7 cellular contexts compared by ENCODE assay signal in genomic region chr4:7964890-7965662, GRCh38. TPM values are rescaled to one million over a fixed set of nuclear protein-coding genes. Genes with fewer than 3 reads are reported as not detected.
DNase-seq lines count a peak whose midpoint lies in the region; ATAC-seq and TF ChIP-seq lines count a peak whose summit lies in the region.

No MANE protein-coding gene starts in this region.

- no peak for TF ChIP-seq CTCF in HCT116 (IDR thresholded peaks at IDR 0.05 in 2 of 3, conservative IDR thresholded peaks at IDR 0.05 in 1 of 3; ENCODE audit: borderline replicate concordance in 1 of 3, insufficient read depth in 1 of 3, low read depth in 2 of 3, low read length in 2 of 3)

- TF ChIP-seq POLR2A in HCT116 (IDR thresholded peaks at IDR 0.05; ENCODE audit: borderline replicate concordance, extremely low read depth, insufficient read depth, insufficient read length), result no peak

- peaks cover 19 to 52% of the 10 kb centered on the region in 2 experiments for H3K4me1 ChIP-seq in HCT116 (ENCODE audit: control insufficient read depth in 1 of 2, insufficient read depth in 2 of 2, low read length in 2 of 2)

- no peaks in the 10 kb centered on the region for H3K9me2 ChIP-seq in HCT116 (ENCODE audit: insufficient read depth)

- intact Hi-C loops in HCT116 (cut with micrococcal nuclease), result no loop called here
- intact Hi-C loops in left cardiac atrium (cut with DNase I), result no loop called here

- H3K79me2 ChIP-seq in HCT116 (ENCODE audit: insufficient read depth, low read length), result no peaks in the 10 kb centered on the region

- no peak overlapping the region for H2AFZ ChIP-seq in HCT116 (ENCODE audit: low read depth, low read length, poor library complexity, severe bottlenecking)

- 0 out of 2 replicates have a peak, but pooled peaks have one; percentile 19 for ATAC-seq in HCT116
- peak; percentile 19 to 20 for ATAC-seq in left cardiac atrium
- ATAC-seq in HG02973 (IDR thresholded peaks at IDR 0.05; ENCODE audit: unreplicated experiment), result no peak
- ATAC-seq in HG03159 (IDR thresholded peaks at IDR 0.05; ENCODE audit: unreplicated experiment), result no peak

- H3K4me2 ChIP-seq in HCT116 (ENCODE audit: low read length), result no peak overlapping the region

- no TSS peak for BruUV-seq in HCT116 (replicated peaks; lab: Mats Ljungman, UMichigan)

- H3K4me1 Mint-ChIP-seq in activated T-cell treated with anti-CD3 and anti-CD28 coated beads, Interleukin-2, amount 50 U/mL, for 24 hours (ENCODE audit: low read depth), result peaks cover 81% of the 10 kb centered on the region

- CTCF ChIA-PET in HCT116 (lab: Charles Lee), result no interaction called here

- no peak overlapping the region for H3K27ac ChIP-seq in HCT116 (ENCODE audit: low read depth, low read length)

- peak overlapping the region; percentile 35 for H3K27ac Mint-ChIP-seq in activated T-cell treated with anti-CD3 and anti-CD28 coated beads, Interleukin-2, amount 50 U/mL, for 24 hours

- H3K27me3 ChIP-seq in HCT116 (ENCODE audit: insufficient read depth, low read length), result no peaks in the 10 kb centered on the region

- H3K36me3 ChIP-seq in HCT116 (ENCODE audit: control insufficient read depth in 1 of 2, insufficient read depth in 2 of 2, low read length in 2 of 2), result no peaks in the 10 kb centered on the region

- H3K27me3 Mint-ChIP-seq in activated T-cell treated with anti-CD3 and anti-CD28 coated beads, Interleukin-2, amount 50 U/mL, for 24 hours, result no peaks in the 10 kb centered on the region

- H3K9me3 Mint-ChIP-seq in activated T-cell treated with anti-CD3 and anti-CD28 coated beads, Interleukin-2, amount 50 U/mL, for 24 hours, result no peaks in the 10 kb centered on the region

- peaks cover 3% of the 10 kb centered on the region for H3K36me3 Mint-ChIP-seq in activated T-cell treated with anti-CD3 and anti-CD28 coated beads, Interleukin-2, amount 50 U/mL, for 24 hours (ENCODE audit: low read depth)

- no peak overlapping the region for H3K4me3 Mint-ChIP-seq in activated T-cell treated with anti-CD3 and anti-CD28 coated beads, Interleukin-2, amount 50 U/mL, for 24 hours

- no peaks in the 10 kb centered on the region for H3K9me3 ChIP-seq in HCT116 (ENCODE audit: control insufficient read depth in 1 of 2, insufficient read depth in 1 of 2, low read depth in 1 of 2, low read length in 2 of 2)

- TF ChIP-seq RAD21 in HCT116 (IDR thresholded peaks at IDR 0.05; ENCODE audit: low read depth), result no peak

- no peak overlapping the region for H3K4me3 ChIP-seq in HCT116 (replicated peaks in 1 of 2; ENCODE audit: low read depth in 1 of 2, low read length in 2 of 2)

- H3K9ac ChIP-seq in HCT116 (ENCODE audit: low read length), result no peak overlapping the region

- RAD21 ChIA-PET in HCT116 (lab: Charles Lee; ENCODE audit: low non-redundant PET in 1 of 2, low total read pairs in 2 of 2, uncharacterized antibody in 2 of 2, unreplicated experiment in 2 of 2), result no interaction called here

- H4K20me1 ChIP-seq in HCT116 (ENCODE audit: insufficient read depth), result no peaks in the 10 kb centered on the region

- POLR2A ChIA-PET in HCT116 (lab: Charles Lee), result no interaction called here

- DNase-seq in HCT116 (ENCODE audit: low read depth, low spot score) (no peak), left cardiac atrium (peak; percentile 59), COLO829 (ENCODE audit: low spot score) (no peak)
- DNase-seq in activated T-cell treated with anti-CD3 and anti-CD28 coated beads, Interleukin-2, amount 50 U/mL, for 24 hours, result no peak
- peak in 2 of 3 donors; percentile 23 to 30 for DNase-seq in stimulated activated CD4-positive, alpha-beta T cell treated with anti-CD3 and anti-CD28 coated beads, TNF-alpha, amount 100 ng/mL, for 1 hour (ENCODE audit: low read depth in 3 of 3, low spot score in 1 of 3)

TF ChIP-seq in HCT116, 20 proteins besides CTCF, POLR2A, EP300 and RAD21:
- TF ChIP-seq ZFX (IDR thresholded peaks at IDR 0.05) (no peak), EZH2 (IDR thresholded peaks at IDR 0.05) (no peak), MAX (IDR thresholded peaks at IDR 0.05) (no peak), POLR2AphosphoS5 (IDR thresholded peaks at IDR 0.05; ENCODE audit: low read depth, low read length) (no peak), FOSL1 (IDR thresholded peaks at IDR 0.05; ENCODE audit: low read depth) (no peak), CBX3 (IDR thresholded peaks at IDR 0.05; ENCODE audit: low read depth) (no peak), ZBTB33 (IDR thresholded peaks at IDR 0.05; ENCODE audit: extremely low read depth, insufficient replicate concordance, low read length) (no peak), SIN3A (IDR thresholded peaks at IDR 0.05; ENCODE audit: low read depth) (no peak)

RNA-seq across cellular contexts. Expression of gene AFAP1, which starts 25.4 kb away (rescaled TPM):
- total RNA-seq in HCT116 (2021; ENCODE audit: unreplicated experiment) (19.4 TPM), left cardiac atrium (10 to 100 TPM; 19.6 to 33.3 TPM)
- polyA plus RNA-seq in HCT116 (2012), result 9.7 and 10.0 TPM in 2 replicates

Comparison
In these comparisons a context has a peak if more than half of its experiments do, and no peak if none do; other contexts are left out.
1. ATAC-seq: peak in HCT116 (single experiment) and left cardiac atrium (2 of 2); none in HG02973 (single experiment) and HG03159 (single experiment).
2. DNase-seq: peak in left cardiac atrium (single experiment) and stimulated activated CD4-positive, alpha-beta T cell treated with anti-CD3 and anti-CD28 coated beads, TNF-alpha, amount 100 ng/mL, for 1 hour (2 of 3); none in HCT116 (single experiment), activated T-cell treated with anti-CD3 and anti-CD28 coated beads, Interleukin-2, amount 50 U/mL, for 24 hours (single experiment) and COLO829 (single experiment).